2 cellular contexts compared by ENCODE assay signal in genomic region chr9:83622814-83623633, GRCh38.
TF ChIP-seq lines count a peak whose summit lies in the region.

Gene IDNK (plus strand): TSS chr9:83623143. CDS start chr9:83623172, 29 bp downstream.

TF ChIP-seq in HEK293, 187 proteins besides CTCF, POLR2A, EP300 and RAD21 (continued from another document and continues in another):
- TF ChIP-seq ZNF18 (tag by site-specific recombination; IDR thresholded peaks at IDR 0.05) (no peak), ZNF560 (tag by site-specific recombination; IDR thresholded peaks at IDR 0.05; ENCODE audit: borderline replicate concordance) (no peak), ZNF404 (tag by site-specific recombination; IDR thresholded peaks at IDR 0.05) (no peak), ZNF677 (tag by site-specific recombination; IDR thresholded peaks at IDR 0.05) (no peak), BCL6B (tag by site-specific recombination; IDR thresholded peaks at IDR 0.05) (no peak), REPIN1 (tag by site-specific recombination; IDR thresholded peaks at IDR 0.05; ENCODE audit: low read depth) (no peak), MZF1 (tag by site-specific recombination; IDR thresholded peaks at IDR 0.05; ENCODE audit: borderline replicate concordance) (no peak), ZNF692 (tag by site-specific recombination; IDR thresholded peaks at IDR 0.05) (peak; percentile 58; the same call in 1 of the 2 replicates), ZNF596 (tag by site-specific recombination; IDR thresholded peaks at IDR 0.05) (no peak), ZNF292 (tag by site-specific recombination; IDR thresholded peaks at IDR 0.05; ENCODE audit: borderline replicate concordance, low read depth) (no peak), SP7 (tag by site-specific recombination; IDR thresholded peaks at IDR 0.05) (peak; percentile 30; the same call in 1 of the 2 replicates), TCF7L2 (IDR thresholded peaks at IDR 0.05; ENCODE audit: borderline replicate concordance, low read depth, low read length) (no peak), OSR2 (tag by site-specific recombination; IDR thresholded peaks at IDR 0.05) (no peak), ZNF658 (tag by site-specific recombination; IDR thresholded peaks at IDR 0.05) (no peak), ZBTB26 (tag by site-specific recombination; optimal IDR thresholded peaks at IDR 0.05) (peak; percentile 83), ZNF629 (tag by site-specific recombination; IDR thresholded peaks at IDR 0.05) (no peak), ZNF707 (tag by site-specific recombination; IDR thresholded peaks at IDR 0.05) (no peak), ZBTB11 (tag by site-specific recombination; conservative IDR thresholded peaks at IDR 0.05; ENCODE audit: low read depth) (peak; percentile 69), KLF17 (tag by site-specific recombination; IDR thresholded peaks at IDR 0.05) (0 out of 2 replicates have a peak, but pooled peaks have one; percentile 25)

TF ChIP-seq in GM12878, 131 proteins besides CTCF, POLR2A, EP300 and RAD21 (continued from another document):
- peak; percentile 12 for TF ChIP-seq BCL3 (IDR thresholded peaks at IDR 0.05; ENCODE audit: borderline replicate concordance, insufficient read depth, low read depth, low read length, poor library complexity, severe bottlenecking)
- no peak for TF ChIP-seq IRF4 (IDR thresholded peaks at IDR 0.05; ENCODE audit: low read depth, low read length)
- TF ChIP-seq CUX1 (IDR thresholded peaks at IDR 0.05; ENCODE audit: insufficient replicate concordance, low read depth, low read length): no peak
- TF ChIP-seq HCFC1 (IDR thresholded peaks at IDR 0.05; ENCODE audit: low read length): peak; percentile 7; the same call in 1 of the 2 replicates
- 0 out of 2 replicates have a peak, but pooled peaks have one; percentile 55 for TF ChIP-seq BACH1 (IDR thresholded peaks at IDR 0.05; ENCODE audit: borderline replicate concordance)
- no peak for TF ChIP-seq STAT1 (conservative IDR thresholded peaks at IDR 0.05)
- no peak for TF ChIP-seq SP1 (IDR thresholded peaks at IDR 0.05; ENCODE audit: low read depth, low read length)
- peak in 1 of 2 experiments; percentile 54; a peak in 1 of 3 replicates for TF ChIP-seq EGR1 (IDR thresholded peaks at IDR 0.05; ENCODE audit: borderline replicate concordance in 1 of 2, low read depth in 2 of 2, low read length in 2 of 2)
- TF ChIP-seq CEBPZ (IDR thresholded peaks at IDR 0.05; ENCODE audit: low read depth, low read length): no peak
- peak; percentile 76 for TF ChIP-seq LARP7 (IDR thresholded peaks at IDR 0.05)
- TF ChIP-seq NKRF (conservative IDR thresholded peaks at IDR 0.05): peak; percentile 50
